ENCODE assay signal across 30 cellular contexts in genomic region chr4:6923507-6923906, GRCh38.
"Had no signal": no experiment of that assay in that cellular context is flagged by ENCODE, and none has a peak within 500 bp of the region (broad histone marks: within the 10 kb centered on the region; RNA-seq: fewer than 3 reads in every experiment).

No MANE protein-coding gene starts in this region.

- DNase-seq: activated CD4-positive, alpha-beta memory T cell treated with anti-CD3 and anti-CD28 coated beads, Interleukin-2, amount 10 ng/mL, durations not matched to agents 7 days and 5 days; activated CD4-positive, alpha-beta T cell treated with anti-CD3 and anti-CD28 coated beads, Interleukin-2, amount 10 ng/mL, durations not matched to agents 24 days and 14 days; activated CD8-positive, alpha-beta memory T cell treated with anti-CD3 and anti-CD28 coated beads, Interleukin-2, amount 50 U/mL, for 48 hours; activated naive CD8-positive, alpha-beta T cell treated with anti-CD3 and anti-CD28 coated beads, Interleukin-2, amount 50 U/mL, for 24 hours; activated T-cell treated with anti-CD3 and anti-CD28 coated beads, Interleukin-2, amount 50 U/mL, for 48 hours; cerebellar nuclear complex; colonic mucosa; dorsolateral prefrontal cortex; effector memory CD4-positive, alpha-beta T cell; heart left ventricle; midbrain; naive thymus-derived CD4-positive, alpha-beta T cell; occipital lobe; stimulated activated CD4-positive, alpha-beta T cell treated with anti-CD3 and anti-CD28 coated beads, Interleukin-15, amount 100 ng/mL, for 24 hours; stimulated activated CD4-positive, alpha-beta T cell treated with anti-CD3 and anti-CD28 coated beads, Interleukin-2, amount 100 ng/mL, for 24 hours; stimulated activated naive CD4-positive, alpha-beta T cell; SW 1271; T-helper 17 cell; T1000; tibial artery; upper lobe of right lung; WERI-Rb-1 had no signal

- H3K27me3 Mint-ChIP-seq: activated CD4-positive, alpha-beta memory T cell treated with anti-CD3 and anti-CD28 coated beads, Interleukin-2, amount 10 ng/mL, durations not matched to agents 7 days and 5 days; activated CD4-positive, alpha-beta T cell treated with anti-CD3 and anti-CD28 coated beads, Interleukin-2, amount 10 ng/mL, durations not matched to agents 24 days and 14 days; activated naive CD4-positive, alpha-beta T cell treated with anti-CD3 and anti-CD28 coated beads, Interleukin-2, amount 50 U/mL, for 24 hours; activated naive CD8-positive, alpha-beta T cell treated with anti-CD3 and anti-CD28 coated beads, Interleukin-2, amount 50 U/mL, for 24 hours; naive thymus-derived CD4-positive, alpha-beta T cell; T-helper 17 cell had no signal

- H3K4me3 Mint-ChIP-seq: activated CD4-positive, alpha-beta memory T cell treated with anti-CD3 and anti-CD28 coated beads, Interleukin-2, amount 10 ng/mL, durations not matched to agents 7 days and 5 days; activated CD4-positive, alpha-beta T cell treated with anti-CD3 and anti-CD28 coated beads, Interleukin-2, amount 10 ng/mL, durations not matched to agents 24 days and 14 days; activated naive CD4-positive, alpha-beta T cell treated with anti-CD3 and anti-CD28 coated beads, Interleukin-2, amount 50 U/mL, for 24 hours; activated naive CD8-positive, alpha-beta T cell treated with anti-CD3 and anti-CD28 coated beads, Interleukin-2, amount 50 U/mL, for 24 hours; T-helper 17 cell had no signal

- H3K9me3 Mint-ChIP-seq: activated CD4-positive, alpha-beta memory T cell treated with anti-CD3 and anti-CD28 coated beads, Interleukin-2, amount 10 ng/mL, durations not matched to agents 7 days and 5 days; activated CD4-positive, alpha-beta T cell treated with anti-CD3 and anti-CD28 coated beads, Interleukin-2, amount 10 ng/mL, durations not matched to agents 24 days and 14 days; activated naive CD4-positive, alpha-beta T cell treated with anti-CD3 and anti-CD28 coated beads, Interleukin-2, amount 50 U/mL, for 24 hours; activated naive CD8-positive, alpha-beta T cell treated with anti-CD3 and anti-CD28 coated beads, Interleukin-2, amount 50 U/mL, for 24 hours; activated T-helper 2 cell treated with anti-CD3 and anti-CD28 coated beads, Interferon-gamma antibody, Interleukin-2, Interleukin-4, amounts not matched to agents 10 μg/mL and 5 μg/mL and 100 μg/mL, durations not matched to agents 14 hours and 24 hours and 36 hours; naive thymus-derived CD4-positive, alpha-beta T cell had no signal

- H3K9ac ChIP-seq: parathyroid adenoma had no signal

- H3K27me3 ChIP-seq: colonic mucosa, dorsolateral prefrontal cortex, heart left ventricle, right atrium auricular region, suprapubic skin, tibial artery, upper lobe of right lung had no signal

- FAIRE-seq: endothelial cell of umbilical vein, islet of Langerhans had no signal

- H3K27ac Mint-ChIP-seq: activated CD4-positive, alpha-beta memory T cell treated with anti-CD3 and anti-CD28 coated beads, Interleukin-2, amount 10 ng/mL, durations not matched to agents 7 days and 5 days; activated CD4-positive, alpha-beta T cell treated with anti-CD3 and anti-CD28 coated beads, Interleukin-2, amount 10 ng/mL, durations not matched to agents 24 days and 14 days; activated naive CD4-positive, alpha-beta T cell treated with anti-CD3 and anti-CD28 coated beads, Interleukin-2, amount 50 U/mL, for 24 hours; activated naive CD8-positive, alpha-beta T cell treated with anti-CD3 and anti-CD28 coated beads, Interleukin-2, amount 50 U/mL, for 24 hours; activated T-helper 2 cell treated with anti-CD3 and anti-CD28 coated beads, Interferon-gamma antibody, Interleukin-2, Interleukin-4, amounts not matched to agents 10 μg/mL and 5 μg/mL and 100 μg/mL, durations not matched to agents 14 hours and 24 hours and 36 hours had no signal

- H3K9me3 ChIP-seq: colonic mucosa, heart left ventricle, right atrium auricular region, suprapubic skin, tibial artery, upper lobe of right lung had no signal

- H2AFZ ChIP-seq: parathyroid adenoma had no signal

- H3K27ac ChIP-seq: colonic mucosa, parathyroid adenoma, right atrium auricular region, suprapubic skin, tibial artery, upper lobe of right lung, WERI-Rb-1 had no signal

- H3K4me3 ChIP-seq: colonic mucosa, dorsolateral prefrontal cortex, heart left ventricle, right atrium auricular region, suprapubic skin, tibial artery, upper lobe of right lung had no signal

- ATAC-seq: activated CD4-positive, CD25-positive, alpha-beta regulatory T cell treated with anti-CD3 and anti-CD28 coated beads, Interleukin-2, amount 50 U/mL, for 24 hours; activated naive CD8-positive, alpha-beta T cell treated with anti-CD3 and anti-CD28 coated beads, Interleukin-2, amount 50 U/mL, for 24 hours; naive thymus-derived CD4-positive, alpha-beta T cell; T-helper 17 cell; upper lobe of right lung had no signal
